In the genomic region with DNA sequence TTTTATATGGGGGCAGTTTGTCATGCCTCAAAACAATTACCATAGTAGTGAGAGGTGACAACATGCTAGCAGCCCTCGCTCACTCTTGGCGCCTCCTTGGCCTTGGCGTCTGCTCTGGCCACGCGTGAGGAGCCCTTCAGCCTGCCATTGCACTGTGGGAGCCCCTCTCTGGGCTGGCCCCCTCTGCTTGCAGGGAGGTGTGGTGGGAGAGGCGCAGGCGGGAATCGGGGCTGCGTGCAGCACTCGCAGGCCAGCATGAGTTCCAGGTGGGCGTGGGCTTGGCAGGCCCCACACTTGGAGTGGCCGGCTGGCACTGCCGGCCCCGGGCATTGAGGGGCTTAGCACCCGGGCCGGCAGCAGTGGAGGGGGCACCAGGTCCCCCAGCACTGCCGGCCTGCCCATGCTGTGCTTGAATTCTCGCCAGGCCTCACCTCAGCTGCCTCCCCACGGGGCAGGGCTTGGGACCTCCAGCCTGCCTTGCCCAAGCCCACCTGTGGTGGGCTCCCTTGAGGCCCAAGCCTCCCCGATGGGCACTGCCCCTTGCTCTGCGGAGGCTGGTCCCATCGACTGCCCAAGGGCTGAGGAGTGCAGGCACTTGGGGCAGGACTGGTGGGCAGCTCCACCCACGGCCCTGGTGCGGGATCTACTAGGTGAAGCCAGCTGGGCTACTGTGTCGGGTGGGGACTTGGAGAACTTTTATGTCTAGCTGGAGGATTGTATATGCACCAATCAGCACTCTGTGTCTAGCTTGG, we compare ENCODE assay signal across 31 cellular contexts.
"Had no signal": no experiment of that assay in that cellular context is flagged by ENCODE, and none has a peak within 500 bp of the region (broad histone marks: within the 10 kb centered on the region; RNA-seq: fewer than 3 reads in every experiment).

No MANE protein-coding gene starts in this region.

- H3K36me3 Mint-ChIP-seq: stimulated activated memory B cell treated with anti-CD40 and anti-IgM and Interleukin-4, amounts not matched to agents 10 μg/mL and 1 μg/mL and 100 μg/mL, for 72 hours had no signal

- H3K4me1 Mint-ChIP-seq: naive thymus-derived CD8-positive, alpha-beta T cell; nephron; neural crest cell; stimulated activated memory B cell treated with anti-CD40 and anti-IgM and Interleukin-4, amounts not matched to agents 10 μg/mL and 1 μg/mL and 100 μg/mL, for 72 hours had no signal

- H3K36me3 ChIP-seq: heart left ventricle, neutrophil, ovary, sigmoid colon, suprapubic skin, thoracic aorta, tibial artery, uterus had no signal

- H3K4me3 ChIP-seq: heart left ventricle, lung, ovary, sigmoid colon, smooth muscle cell, suprapubic skin, thoracic aorta, tibial artery, uterus had no signal

- DNase-seq: glutamatergic neuron; heart left ventricle; hypothalamus; islet precursor cell; kidney glomerular epithelial cell; left cardiac atrium; left ventricle myocardium superior; naive thymus-derived CD8-positive, alpha-beta T cell; occipital lobe; ovary; retina; right cardiac atrium; sigmoid colon; stimulated activated CD4-positive, alpha-beta T cell treated with anti-CD3 and anti-CD28 coated beads, Interleukin-1b, Interleukin-23, amount 100 ng/mL, for 48 hours; stimulated activated CD4-positive, alpha-beta T cell treated with anti-CD3 and anti-CD28 coated beads, Interleukin-2, amount 100 ng/mL, for 48 hours; stimulated activated CD4-positive, alpha-beta T cell treated with anti-CD3 and anti-CD28 coated beads, Interleukin-4, amount 100 ng/mL, for 4 hours; stimulated activated CD8-positive, alpha-beta memory T cell treated with anti-CD3 and anti-CD28 coated beads, Interleukin-4, amount 100 ng/mL, for 48 hours; stimulated activated naive CD4-positive, alpha-beta T cell treated with Interleukin-2 at 50 U/mL for 16 hours; tibial artery; trophoblast cell; uterus had no signal

- H3K4me2 ChIP-seq: smooth muscle cell had no signal

- H3K4me1 ChIP-seq: heart left ventricle, sigmoid colon, suprapubic skin, tibial artery, uterus had no signal

- H3K9me3 ChIP-seq: neutrophil, ovary, suprapubic skin, thoracic aorta, uterus had no signal

- H3K27ac ChIP-seq: heart left ventricle, neutrophil, ovary, sigmoid colon, suprapubic skin, thoracic aorta, tibial artery, uterus had no signal

- H3K27me3 ChIP-seq: heart left ventricle, neutrophil, ovary, sigmoid colon, suprapubic skin, tibial artery, uterus had no signal

- ATAC-seq: heart left ventricle; left cardiac atrium; left lobe of liver; left ventricle myocardium superior; naive thymus-derived CD8-positive, alpha-beta T cell; stimulated activated memory B cell treated with anti-CD40 and anti-IgM and Interleukin-4, amounts not matched to agents 10 μg/mL and 1 μg/mL and 100 μg/mL, for 72 hours had no signal

- H3K4me3 Mint-ChIP-seq: naive thymus-derived CD8-positive, alpha-beta T cell; nephron; neural crest cell; stimulated activated memory B cell treated with anti-CD40 and anti-IgM and Interleukin-4, amounts not matched to agents 10 μg/mL and 1 μg/mL and 100 μg/mL, for 72 hours had no signal

- H3K27ac Mint-ChIP-seq: naive thymus-derived CD8-positive, alpha-beta T cell; nephron; progenitor cell of endocrine pancreas; stimulated activated memory B cell treated with anti-CD40 and anti-IgM and Interleukin-4, amounts not matched to agents 10 μg/mL and 1 μg/mL and 100 μg/mL, for 72 hours had no signal

- H3K27me3 Mint-ChIP-seq: progenitor cell of endocrine pancreas had no signal
